10 cellular contexts compared by ENCODE assay signal in genomic region chr2:136056077-136056688, GRCh38.
A peak's percentile ranks its signal among the peaks of the same experiment; 100 is the strongest.
DNase-seq lines count a peak whose midpoint lies in the region; ATAC-seq and TF ChIP-seq lines count a peak whose summit lies in the region.
"Had no signal": no experiment of that assay in that cellular context is flagged by ENCODE, and none has a peak within 500 bp of the region (broad histone marks: within the 10 kb centered on the region; RNA-seq: fewer than 3 reads in every experiment).

No MANE protein-coding gene starts in this region.

- peak; percentile 34 for ATAC-seq in GM18502 (IDR thresholded peaks at IDR 0.05; ENCODE audit: poor library complexity, unreplicated experiment)
- ATAC-seq in GM21381 (IDR thresholded peaks at IDR 0.05; ENCODE audit: unreplicated experiment) = peak; percentile 30
- peak; percentile 32 for ATAC-seq in HG03457 (IDR thresholded peaks at IDR 0.05; ENCODE audit: unreplicated experiment)

- H3K4me1 Mint-ChIP-seq in activated naive CD4-positive, alpha-beta T cell treated with anti-CD3 and anti-CD28 coated beads, Interleukin-2, amount 50 U/mL, for 24 hours = peaks cover 89% of the 10 kb centered on the region
- no peaks in the 10 kb centered on the region for H3K4me1 Mint-ChIP-seq in progenitor cell of endocrine pancreas (ENCODE audit: low read depth)

- H3K27ac Mint-ChIP-seq in activated naive CD4-positive, alpha-beta T cell treated with anti-CD3 and anti-CD28 coated beads, Interleukin-2, amount 50 U/mL, for 24 hours = peak overlapping the region; percentile 89
- no peak overlapping the region for H3K27ac Mint-ChIP-seq in progenitor cell of endocrine pancreas

- H3K27me3 ChIP-seq in dorsolateral prefrontal cortex = no peaks in the 10 kb centered on the region

- H3K4me3 ChIP-seq in dorsolateral prefrontal cortex = no peak overlapping the region
- H3K4me3 ChIP-seq in coronary artery = no peak overlapping the region

- no peak for TF ChIP-seq CTCF in dorsolateral prefrontal cortex (IDR thresholded peaks at IDR 0.05 in 54 of 56, conservative IDR thresholded peaks at IDR 0.05 in 2 of 56; ENCODE audit: low read depth in 1 of 56, partially characterized antibody in 56 of 56)
- TF ChIP-seq CTCF in progenitor cell of endocrine pancreas (IDR thresholded peaks at IDR 0.05; ENCODE audit: unreplicated experiment) = no peak
- TF ChIP-seq CTCF in coronary artery (IDR thresholded peaks at IDR 0.05) = no peak

- intact Hi-C loops in dorsolateral prefrontal cortex (cut with DNase I) = no loop called here

- H3K27ac ChIP-seq in dorsolateral prefrontal cortex = no peak overlapping the region
- H3K27ac ChIP-seq in coronary artery = no peak overlapping the region

- H3K9me3 Mint-ChIP-seq in activated naive CD4-positive, alpha-beta T cell treated with anti-CD3 and anti-CD28 coated beads, Interleukin-2, amount 50 U/mL, for 24 hours = no peaks in the 10 kb centered on the region
- no peaks in the 10 kb centered on the region for H3K9me3 Mint-ChIP-seq in progenitor cell of endocrine pancreas (ENCODE audit: low read depth)

- H3K4me3 Mint-ChIP-seq in activated naive CD4-positive, alpha-beta T cell treated with anti-CD3 and anti-CD28 coated beads, Interleukin-2, amount 50 U/mL, for 24 hours = peak overlapping the region; percentile 60
- no peak overlapping the region for H3K4me3 Mint-ChIP-seq in progenitor cell of endocrine pancreas (ENCODE audit: low read depth)

- no peaks in the 10 kb centered on the region for H3K27me3 Mint-ChIP-seq in activated naive CD4-positive, alpha-beta T cell treated with anti-CD3 and anti-CD28 coated beads, Interleukin-2, amount 50 U/mL, for 24 hours
- H3K27me3 Mint-ChIP-seq in progenitor cell of endocrine pancreas = peaks cover 4% of the 10 kb centered on the region

- H3K36me3 Mint-ChIP-seq in activated naive CD4-positive, alpha-beta T cell treated with anti-CD3 and anti-CD28 coated beads, Interleukin-2, amount 50 U/mL, for 24 hours = peaks cover 1% of the 10 kb centered on the region
- H3K36me3 Mint-ChIP-seq in progenitor cell of endocrine pancreas (ENCODE audit: insufficient read depth) = no peaks in the 10 kb centered on the region

- DNase-seq in EL (no peak), dorsolateral prefrontal cortex (no peak), progenitor cell of endocrine pancreas (ENCODE audit: low spot score, unreplicated experiment) (no peak), coronary artery (ENCODE audit: low spot score) (no peak)
- DNase-seq: DMS153, NCI-H446 treated with DMSO at 0.1 percent for 48 hours had no signal
